Comparison of ENCODE assay signal across 1 cellular context in the genomic region with DNA sequence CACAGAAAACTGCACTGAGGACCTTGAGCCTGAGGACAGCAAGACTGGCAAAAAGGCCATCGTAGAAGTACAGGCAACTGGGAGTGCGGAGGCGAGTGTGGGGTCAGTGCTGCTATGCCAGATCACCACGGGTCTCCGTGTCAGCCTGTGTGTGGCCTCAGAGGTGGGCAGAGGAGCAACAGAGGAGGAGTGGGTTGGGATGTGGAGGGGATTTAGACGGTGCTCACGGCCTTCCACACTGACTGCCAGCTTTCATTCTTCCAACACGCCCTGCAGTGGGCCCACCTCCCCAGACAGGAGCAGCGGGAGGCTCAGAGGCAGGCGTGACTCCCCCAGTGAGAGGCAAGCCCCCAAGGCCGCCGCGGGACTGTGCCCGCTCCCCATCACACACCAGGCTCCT.
TF ChIP-seq lines count a peak whose summit lies in the region.

No MANE protein-coding gene starts in this region.

TF ChIP-seq in H1, 55 proteins besides CTCF, POLR2A, EP300 and RAD21:
- TF ChIP-seq YY1 (IDR thresholded peaks at IDR 0.05; ENCODE audit: low read depth, low read length) (no peak), TBP (IDR thresholded peaks at IDR 0.05; ENCODE audit: low read depth, low read length) (no peak), EZH2 (IDR thresholded peaks at IDR 0.05; ENCODE audit: low read depth, low read length, severe bottlenecking) (no peak), CREB1 (IDR thresholded peaks at IDR 0.05) (no peak), HDAC2 (IDR thresholded peaks at IDR 0.05; ENCODE audit: borderline replicate concordance in 1 of 2, low read depth in 2 of 2, low read length in 2 of 2) (no peak), SIX5 (IDR thresholded peaks at IDR 0.05; ENCODE audit: low read depth, low read length) (no peak), CHD1 (IDR thresholded peaks at IDR 0.05; ENCODE audit: low read depth, low read length) (no peak), JUN (IDR thresholded peaks at IDR 0.05; ENCODE audit: low read depth, low read length) (no peak), BRCA1 (IDR thresholded peaks at IDR 0.05; ENCODE audit: low read depth, low read length) (no peak), MAFK (IDR thresholded peaks at IDR 0.05; ENCODE audit: low read depth, low read length) (no peak), RBBP5 (IDR thresholded peaks at IDR 0.05; ENCODE audit: borderline replicate concordance, low read depth, low read length) (no peak), POLR2AphosphoS5 (IDR thresholded peaks at IDR 0.05; ENCODE audit: low read depth, low read length) (no peak), ZNF274 (IDR thresholded peaks at IDR 0.05; ENCODE audit: borderline replicate concordance, extremely low read depth, low read length) (no peak), NANOG (IDR thresholded peaks at IDR 0.05; ENCODE audit: insufficient read depth, low read depth, low read length, poor library complexity, severe bottlenecking) (no peak), BCL11A (IDR thresholded peaks at IDR 0.05; ENCODE audit: low read depth in 2 of 2, low read length in 2 of 2) (no peak), SP2 (IDR thresholded peaks at IDR 0.05; ENCODE audit: low read length) (no peak)
- TF ChIP-seq, protein P1, sequence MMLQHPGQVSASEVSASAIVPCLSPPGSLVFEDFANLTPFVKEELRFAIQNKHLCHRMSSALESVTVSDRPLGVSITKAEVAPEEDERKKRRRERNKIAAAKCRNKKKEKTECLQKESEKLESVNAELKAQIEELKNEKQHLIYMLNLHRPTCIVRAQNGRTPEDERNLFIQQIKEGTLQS (IDR thresholded peaks at IDR 0.05; ENCODE audit: insufficient read depth, low read depth, low read length), result no peak
- TF ChIP-seq, protein P2, sequence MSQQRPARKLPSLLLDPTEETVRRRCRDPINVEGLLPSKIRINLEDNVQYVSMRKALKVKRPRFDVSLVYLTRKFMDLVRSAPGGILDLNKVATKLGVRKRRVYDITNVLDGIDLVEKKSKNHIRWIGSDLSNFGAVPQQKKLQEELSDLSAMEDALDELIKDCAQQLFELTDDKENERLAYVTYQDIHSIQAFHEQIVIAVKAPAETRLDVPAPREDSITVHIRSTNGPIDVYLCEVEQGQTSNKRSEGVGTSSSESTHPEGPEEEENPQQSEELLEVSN (IDR thresholded peaks at IDR 0.05), result no peak
- TF ChIP-seq, protein P3, sequence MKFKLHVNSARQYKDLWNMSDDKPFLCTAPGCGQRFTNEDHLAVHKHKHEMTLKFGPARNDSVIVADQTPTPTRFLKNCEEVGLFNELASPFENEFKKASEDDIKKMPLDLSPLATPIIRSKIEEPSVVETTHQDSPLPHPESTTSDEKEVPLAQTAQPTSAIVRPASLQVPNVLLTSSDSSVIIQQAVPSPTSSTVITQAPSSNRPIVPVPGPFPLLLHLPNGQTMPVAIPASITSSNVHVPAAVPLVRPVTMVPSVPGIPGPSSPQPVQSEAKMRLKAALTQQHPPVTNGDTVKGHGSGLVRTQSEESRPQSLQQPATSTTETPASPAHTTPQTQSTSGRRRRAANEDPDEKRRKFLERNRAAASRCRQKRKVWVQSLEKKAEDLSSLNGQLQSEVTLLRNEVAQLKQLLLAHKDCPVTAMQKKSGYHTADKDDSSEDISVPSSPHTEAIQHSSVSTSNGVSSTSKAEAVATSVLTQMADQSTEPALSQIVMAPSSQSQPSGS (IDR thresholded peaks at IDR 0.05; ENCODE audit: low read length), result no peak
